11 cellular contexts compared by ENCODE assay signal in genomic region chr21:43702785-43703067, GRCh38. TPM values are rescaled to one million over a fixed set of nuclear protein-coding genes. Genes with fewer than 3 reads are reported as not detected.
DNase-seq lines count a peak whose midpoint lies in the region; ATAC-seq and TF ChIP-seq lines count a peak whose summit lies in the region.
"Had no signal": no experiment of that assay in that cellular context is flagged by ENCODE, and none has a peak within 500 bp of the region (broad histone marks: within the 10 kb centered on the region; RNA-seq: fewer than 3 reads in every experiment).

No MANE protein-coding gene starts in this region.

- BruUV-seq in IMR-90 (replicated peaks; lab: Mats Ljungman, UMichigan) = no TSS peak

- H3K9me3 ChIP-seq in IMR-90 (ENCODE audit: control insufficient read depth, insufficient read depth, low read length) (no peaks in the 10 kb centered on the region), HAP-1 (no peaks in the 10 kb centered on the region)
- H3K9me3 ChIP-seq in naive thymus-derived CD4-positive, alpha-beta T cell (ENCODE audit: control insufficient read depth in 2 of 3, low read length in 3 of 3) = no peaks in the 10 kb centered on the region
- H3K9me3 ChIP-seq: testis had no signal

- H2BK5ac ChIP-seq in IMR-90 (ENCODE audit: low read depth, low read length, poor library complexity, severe bottlenecking) = no peak overlapping the region

- H3K9ac ChIP-seq in IMR-90 (ENCODE audit: low read depth, low read length) = no peak overlapping the region

- H3K4me1 Mint-ChIP-seq in dendritic cell treated with granulocyte-macrophage colony-stimulating factor and Interleukin-4, amounts not matched to agents 40 ng/mL and 50 ng/mL, for 4 days (ENCODE audit: low read depth) = peaks cover 42% of the 10 kb centered on the region
- H3K4me1 Mint-ChIP-seq in naive thymus-derived CD4-positive, alpha-beta T cell = peaks cover 4 to 30% (median 18%) of the 10 kb centered on the region in 7 donors

- no peak overlapping the region for H4K5ac ChIP-seq in IMR-90 (ENCODE audit: low read depth, low read length)

- H3K27me3 Mint-ChIP-seq in dendritic cell treated with granulocyte-macrophage colony-stimulating factor and Interleukin-4, amounts not matched to agents 40 ng/mL and 50 ng/mL, for 4 days = peaks cover 7% of the 10 kb centered on the region
- no peaks in the 10 kb centered on the region for H3K27me3 Mint-ChIP-seq in naive thymus-derived CD4-positive, alpha-beta T cell

- no peak overlapping the region for H3K14ac ChIP-seq in IMR-90 (replicated peaks; ENCODE audit: low read depth, low read length)

- H3K36me3 ChIP-seq in IMR-90 (ENCODE audit: control insufficient read depth, insufficient read depth, low read length) (no peaks in the 10 kb centered on the region), HAP-1 (replicated peaks) (no peaks in the 10 kb centered on the region)
- no peaks in the 10 kb centered on the region for H3K36me3 ChIP-seq in naive thymus-derived CD4-positive, alpha-beta T cell (ENCODE audit: control insufficient read depth in 2 of 3, insufficient read depth in 3 of 3, low read length in 3 of 3)

- no peak overlapping the region for H2BK20ac ChIP-seq in IMR-90 (ENCODE audit: low read depth, low read length)

- DNase-seq in AG20443 (ENCODE audit: low spot score) (peak; percentile 52), IMR-90 (no peak), HAP-1 (ENCODE audit: low spot score in 2 of 2) (no peak), NCI-H226 (no peak)
- DNase-seq in naive thymus-derived CD4-positive, alpha-beta T cell = no peak
- DNase-seq: NCI-H1092 treated with DMSO at 0.1 percent for 48 hours had no signal

- peaks cover 5% of the 10 kb centered on the region; the same call in 1 of the 2 replicates for H3K4me1 ChIP-seq in IMR-90 (ENCODE audit: control insufficient read depth, insufficient read depth, low read length)
- no peaks in the 10 kb centered on the region for H3K4me1 ChIP-seq in naive thymus-derived CD4-positive, alpha-beta T cell (ENCODE audit: control insufficient read depth in 2 of 2, insufficient read depth in 2 of 2, low read length in 2 of 2)
- H3K4me1 ChIP-seq in HAP-1 = peaks cover 3% of the 10 kb centered on the region; the same call in 1 of the 2 replicates

- H4K20me1 ChIP-seq in IMR-90 (ENCODE audit: insufficient read depth, low read length) = no peaks in the 10 kb centered on the region

- TF ChIP-seq POLR2A in IMR-90 (IDR thresholded peaks at IDR 0.05; ENCODE audit: low read depth, low read length) = no peak

- intact Hi-C loops in IMR-90 (cut with micrococcal nuclease) = no loop called here
- intact Hi-C loops in dendritic cell treated with granulocyte-macrophage colony-stimulating factor and Interleukin-4, amounts not matched to agents 40 ng/mL and 50 ng/mL, for 4 days (cut with micrococcal nuclease) = no loop called here
- intact Hi-C loops in naive thymus-derived CD4-positive, alpha-beta T cell (cut with micrococcal nuclease) = no loop called here

- no peaks in the 10 kb centered on the region for H3K9me3 Mint-ChIP-seq in dendritic cell treated with granulocyte-macrophage colony-stimulating factor and Interleukin-4, amounts not matched to agents 40 ng/mL and 50 ng/mL, for 4 days
- H3K9me3 Mint-ChIP-seq in naive thymus-derived CD4-positive, alpha-beta T cell = peaks cover 0 to 14% (median 2%) of the 10 kb centered on the region in 11 donors

- CTCF ChIA-PET in IMR-90 (lab: Yijun Ruan, JAX) = no interaction called here
- CTCF ChIA-PET in naive thymus-derived CD4-positive, alpha-beta T cell (lab: Charles Lee) = no interaction called here

- no peaks in the 10 kb centered on the region for H3K9me1 ChIP-seq in IMR-90 (ENCODE audit: insufficient read depth, low read length)

- H3K36me3 Mint-ChIP-seq in dendritic cell treated with granulocyte-macrophage colony-stimulating factor and Interleukin-4, amounts not matched to agents 40 ng/mL and 50 ng/mL, for 4 days (ENCODE audit: low read depth) = peaks cover 60% of the 10 kb centered on the region
- peaks cover 0 to 10% (median 6%) of the 10 kb centered on the region in 5 donors for H3K36me3 Mint-ChIP-seq in naive thymus-derived CD4-positive, alpha-beta T cell

- no peak for TF ChIP-seq RAD21 in IMR-90 (IDR thresholded peaks at IDR 0.05; ENCODE audit: low read length)

- H2BK15ac ChIP-seq in IMR-90 (ENCODE audit: low read depth, low read length) = no peak overlapping the region

- H3K23ac ChIP-seq in IMR-90 (ENCODE audit: low read depth, low read length) = no peak overlapping the region

- in situ Hi-C loops in IMR-90 (cut with MboI; ENCODE audit: low sequenced_read_pairs) (no loop called here), HAP-1 (cut with MboI; ENCODE audit: low sequenced_read_pairs) (no loop called here)

- H3K4me2 ChIP-seq in IMR-90 (ENCODE audit: low read depth, low read length) = no peak overlapping the region

- no peak overlapping the region for H2AK9ac ChIP-seq in IMR-90 (replicated peaks; ENCODE audit: low read depth, low read length, poor library complexity)

- H4K91ac ChIP-seq in IMR-90 (ENCODE audit: insufficient read depth, low read depth, low read length) = no peak overlapping the region

- H3K27ac ChIP-seq in IMR-90 (ENCODE audit: insufficient read depth, low read length) = no peak overlapping the region
- H3K27ac ChIP-seq in naive thymus-derived CD4-positive, alpha-beta T cell (ENCODE audit: low read depth, low read length) = no peak overlapping the region
- H3K27ac ChIP-seq: testis had no signal

- peak overlapping the region; percentile 78 for H2AFZ ChIP-seq in IMR-90 (replicated peaks; ENCODE audit: low read length, poor library complexity)

- no peak overlapping the region for H2BK120ac ChIP-seq in IMR-90 (ENCODE audit: low read depth, low read length)

- H3K27me3 ChIP-seq in IMR-90 (ENCODE audit: control insufficient read depth, insufficient read depth, low read length) = no peaks in the 10 kb centered on the region
- H3K27me3 ChIP-seq in naive thymus-derived CD4-positive, alpha-beta T cell (ENCODE audit: control insufficient read depth in 2 of 2, insufficient read depth in 2 of 2, low read length in 2 of 2) = no peaks in the 10 kb centered on the region
- H3K27me3 ChIP-seq in HAP-1 (ENCODE audit: low read depth) = no peaks in the 10 kb centered on the region
- H3K27me3 ChIP-seq: testis had no signal

- H3K18ac ChIP-seq in IMR-90 (ENCODE audit: low read depth, low read length) = 0 out of 2 replicates have a peak overlapping the region, but pooled peaks have one; percentile 21

- no peak overlapping the region for H3K56ac ChIP-seq in IMR-90 (ENCODE audit: extremely low read depth, insufficient read depth, low read length)

- POLR2A ChIA-PET in IMR-90 (lab: Charles Lee; ENCODE audit: unreplicated experiment) = no interaction called here
- POLR2A ChIA-PET in naive thymus-derived CD4-positive, alpha-beta T cell (lab: Charles Lee) = no interaction called here

- H3K4me3 ChIP-seq in IMR-90 (ENCODE audit: insufficient read depth, low read depth, low read length) (no peak overlapping the region), HAP-1 (no peak overlapping the region)
- no peak overlapping the region for H3K4me3 ChIP-seq in naive thymus-derived CD4-positive, alpha-beta T cell (ENCODE audit: low read length)
- H3K4me3 ChIP-seq: lung, testis had no signal

- dilution Hi-C loops in IMR-90 (cut with HindIII; ENCODE audit: low sequenced_read_pairs, unreplicated experiment) = no loop called here

- H3K4me3 Mint-ChIP-seq in dendritic cell treated with granulocyte-macrophage colony-stimulating factor and Interleukin-4, amounts not matched to agents 40 ng/mL and 50 ng/mL, for 4 days = peak overlapping the region; percentile 33
- peak overlapping the region; percentile 33 to 75 (median 70) for H3K4me3 Mint-ChIP-seq in naive thymus-derived CD4-positive, alpha-beta T cell

- no peak overlapping the region for H4K8ac ChIP-seq in IMR-90 (ENCODE audit: low read depth in 2 of 2, low read length in 2 of 2)

- ATAC-seq in IMR-90 (ENCODE audit: low read depth) (no peak), GM19023 (IDR thresholded peaks at IDR 0.05; ENCODE audit: unreplicated experiment) (no peak), GM18867 (IDR thresholded peaks at IDR 0.05; ENCODE audit: unreplicated experiment) (no peak)
- ATAC-seq in naive thymus-derived CD4-positive, alpha-beta T cell = no peak

- no peak overlapping the region for H3K4ac ChIP-seq in IMR-90 (ENCODE audit: low read depth, low read length)

- TF ChIP-seq CTCF in IMR-90 (conservative IDR thresholded peaks at IDR 0.05; ENCODE audit: low read depth, low read length) = no peak

- H3K79me1 ChIP-seq in IMR-90 (ENCODE audit: low read depth in 1 of 2, low read length in 2 of 2) = no peaks in the 10 kb centered on the region

- peak overlapping the region; percentile 48 for H3K27ac Mint-ChIP-seq in dendritic cell treated with granulocyte-macrophage colony-stimulating factor and Interleukin-4, amounts not matched to agents 40 ng/mL and 50 ng/mL, for 4 days
- peak overlapping the region in 3 of 9 donors; percentile 15 to 81 (median 25) for H3K27ac Mint-ChIP-seq in naive thymus-derived CD4-positive, alpha-beta T cell

- 70% methylated on average over 2 of the region's 14 CpGs; no CpG with 5 or more reads in 1 of the 2 experiments for WGBS in IMR-90 (ENCODE audit: extremely low coverage in 2 of 2, insufficient read length in 1 of 2), 2 experiments

- H2AK5ac ChIP-seq in IMR-90 (ENCODE audit: low read depth, low read length) = no peak overlapping the region

TF ChIP-seq in IMR-90, 13 proteins besides CTCF, POLR2A, EP300 and RAD21 (continues in another document):
- no peak for TF ChIP-seq CEBPB (IDR thresholded peaks at IDR 0.05; ENCODE audit: low read depth, low read length)
- TF ChIP-seq RCOR1 (IDR thresholded peaks at IDR 0.05; ENCODE audit: insufficient replicate concordance, low read length) = no peak

RNA-seq across cellular contexts. Expression of gene PDXK, which starts 16.2 kb away (rescaled TPM):
- total RNA-seq in IMR-90 (2012; rRNA removed) = 250 and 312 TPM in 2 replicates
- polyA plus RNA-seq in IMR-90 (2012; rRNA removed) = 149 and 155 TPM in 2 replicates
- 114 and 180 TPM in 2 replicates for polyA plus RNA-seq in IMR-90 (2012; cell fraction: cytosol; rRNA removed)
- polyA plus RNA-seq in IMR-90 (2012; cell fraction: nucleus; rRNA removed; ENCODE audit: low replicate concordance) = 141 and 208 TPM in 2 replicates
- total RNA-seq in naive thymus-derived CD4-positive, alpha-beta T cell = 100 to 1,000 TPM in 1 of 5 experiments, 10 to 100 TPM in 4; 71.1 to 103 (median 97.0) TPM
- 10 to 100 TPM; 27.8 to 40.3 TPM for polyA plus RNA-seq in naive thymus-derived CD4-positive, alpha-beta T cell

RNA-seq across cellular contexts. Expression of gene RRP1B, which starts 43.4 kb away (rescaled TPM):
- 16.1 and 21.4 TPM in 2 replicates for total RNA-seq in IMR-90 (2012; rRNA removed)
- polyA plus RNA-seq in IMR-90 (2012; rRNA removed) = 11.1 and 11.7 TPM in 2 replicates
- polyA plus RNA-seq in IMR-90 (2012; cell fraction: cytosol; rRNA removed) = 6.4 and 7.0 TPM in 2 replicates
- polyA plus RNA-seq in IMR-90 (2012; cell fraction: nucleus; rRNA removed; ENCODE audit: low replicate concordance) = 9.0 and 10.9 TPM in 2 replicates
- 10 to 100 TPM; 23.9 to 44.2 (median 39.6) TPM for total RNA-seq in naive thymus-derived CD4-positive, alpha-beta T cell
- polyA plus RNA-seq in naive thymus-derived CD4-positive, alpha-beta T cell = 10 to 100 TPM; 32.8 to 49.3 TPM

RNA-seq across cellular contexts. Expression of gene HSF2BP, which starts 43.4 kb away (rescaled TPM):
- total RNA-seq in IMR-90 (2012; rRNA removed) = 0.83 and 0.90 TPM in 2 replicates
- polyA plus RNA-seq in IMR-90 (2012; rRNA removed) = 0.63 and 0.87 TPM in 2 replicates
- 0.54 and 0.87 TPM in 2 replicates for polyA plus RNA-seq in IMR-90 (2012; cell fraction: cytosol; rRNA removed)
- polyA plus RNA-seq in IMR-90 (2012; cell fraction: nucleus; rRNA removed; ENCODE audit: low replicate concordance) = 0.42 and 0.91 TPM in 2 replicates
- 1 to 10 TPM in 1 of 5 experiments, under 1 TPM in 4; 0.31 to 1.4 (median 0.91) TPM for total RNA-seq in naive thymus-derived CD4-positive, alpha-beta T cell
- polyA plus RNA-seq in naive thymus-derived CD4-positive, alpha-beta T cell = under 1 TPM; 0.28 to 0.81 TPM
